In the genomic region with DNA sequence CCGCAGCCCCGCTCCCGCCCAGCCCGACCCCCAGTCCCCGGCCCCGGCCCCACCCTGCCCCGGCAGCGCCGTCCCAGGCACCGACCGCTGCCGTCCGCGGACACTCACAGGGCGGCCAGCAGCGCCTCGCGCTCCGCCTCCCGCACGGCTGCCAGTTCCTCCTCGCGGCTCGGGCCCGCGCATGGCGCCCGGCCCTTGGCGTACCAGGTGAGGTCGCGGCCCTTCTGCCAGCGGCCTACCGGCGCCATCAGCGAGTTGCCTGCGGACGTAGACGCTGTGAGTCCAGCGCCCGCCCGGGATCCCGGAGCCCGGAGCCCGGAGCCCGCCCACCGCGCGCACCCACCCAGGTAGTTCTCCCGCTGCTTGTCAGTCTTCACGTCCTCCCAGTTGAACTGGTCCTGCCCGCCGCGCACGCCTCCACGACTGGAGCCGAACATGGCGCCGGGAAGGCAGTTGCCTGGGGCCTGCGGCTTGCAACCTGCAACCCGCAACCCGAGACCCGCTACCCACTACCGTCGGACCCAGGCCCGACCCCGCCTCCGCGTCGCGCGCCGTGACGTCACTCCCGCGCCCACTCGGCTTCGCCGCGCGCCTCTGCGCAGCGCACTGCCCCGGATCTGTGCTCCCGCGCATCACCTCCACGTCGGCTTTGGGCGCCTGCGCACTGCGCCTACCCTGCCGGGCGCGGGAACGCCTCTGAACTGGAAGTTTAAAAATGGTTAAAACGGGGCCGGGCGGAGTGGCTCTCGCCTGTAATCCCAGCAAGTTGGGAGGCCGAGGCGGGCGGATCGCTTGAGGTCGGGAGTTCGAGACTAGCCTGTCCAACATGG, we compare ENCODE assay signal across 8 cellular contexts. TPM values are rescaled to one million over a fixed set of nuclear protein-coding genes. Genes with fewer than 3 reads are reported as not detected.
DNase-seq lines count a peak whose midpoint lies in the region; ATAC-seq and TF ChIP-seq lines count a peak whose summit lies in the region.

C1orf35 (minus strand) TSS at position 535 of the 830 bp plus-strand sequence; CDS start at position 437, 98 bp downstream.

- peak within 1 kb of the TSS; percentile 91 for H3K9ac ChIP-seq in adipocyte (ENCODE audit: low read length)

- no peaks in the 10 kb centered on the region for H3K9me3 Mint-ChIP-seq in T-cell
- H3K9me3 Mint-ChIP-seq in type B pancreatic cell: no peaks in the 10 kb centered on the region

- H3K36me3 Mint-ChIP-seq in T-cell (peaks cover 21% of the 10 kb centered on the region), type B pancreatic cell (peaks cover 9% of the 10 kb centered on the region)

- no peak for TF ChIP-seq CTCF in GM13977 (IDR thresholded peaks at IDR 0.05; ENCODE audit: extremely low read depth, insufficient read depth, missing control alignments)
- TF ChIP-seq CTCF in type B pancreatic cell (conservative IDR thresholded peaks at IDR 0.05): no peak

- peak within 1 kb of the TSS; percentile 91 for H3K4me3 ChIP-seq in adipocyte (ENCODE audit: low read length)

- DNase-seq in GM13977 (ENCODE audit: low spot score) (peak; percentile 99), NCI-H146 (lab: John Stamatoyannopoulos, UW) (peak; percentile 94), T-cell (peak; percentile 85 to 95 (median 92)), adipocyte (ENCODE audit: low read depth) (peak; percentile 98), cardiac septum (ENCODE audit: low spot score) (peak; percentile 95), pons (ENCODE audit: low spot score) (peak; percentile 81), type B pancreatic cell (ENCODE audit: extremely low spot score, unreplicated experiment) (peak; percentile 97)

- in situ Hi-C loops in GM13977 (cut with MboI; ENCODE audit: low pct_unique_long_range_greater_than_20kb, low sequenced_read_pairs, unreplicated experiment): no loop called here

- ATAC-seq in HG02870 (IDR thresholded peaks at IDR 0.05; ENCODE audit: unreplicated experiment) (peak; percentile 65), T-cell (replicated peaks in 1 of 4) (peak; percentile 80 to 84 (median 82))

- H3K4me1 Mint-ChIP-seq in T-cell (peaks cover 29 to 44% (median 35%) of the 10 kb centered on the region in 3 donors), type B pancreatic cell (ENCODE audit: unreplicated experiment) (peaks cover 14% of the 10 kb centered on the region)

- no peaks in the 10 kb centered on the region for H3K27me3 ChIP-seq in adipocyte (replicated peaks; ENCODE audit: control insufficient read depth, insufficient read depth, low read length)

- CTCF ChIA-PET in T-cell (lab: Charles Lee): no interaction called here

- intact Hi-C loops in cardiac septum (cut with DNase I): loop anchor here (5.0 kb wide), 1 partner anchor 34 kb away; no protein-coding TSS in a partner anchor

- no peaks in the 10 kb centered on the region for H3K9me3 ChIP-seq in adipocyte (ENCODE audit: control insufficient read depth, low read length)

- peak within 1 kb of the TSS; percentile 88 to 92 for H3K27ac Mint-ChIP-seq in T-cell
- H3K27ac Mint-ChIP-seq in type B pancreatic cell: peak within 1 kb of the TSS; percentile 90

- POLR2A ChIA-PET in T-cell (lab: Charles Lee): no interaction called here

- peaks cover 12% of the 10 kb centered on the region for H3K4me1 ChIP-seq in adipocyte (ENCODE audit: control insufficient read depth, insufficient read depth, low read length)

- peak within 1 kb of the TSS; percentile 89 to 95 (median 92) for H3K4me3 Mint-ChIP-seq in T-cell
- H3K4me3 Mint-ChIP-seq in type B pancreatic cell: peak within 1 kb of the TSS; percentile 94

- H3K36me3 ChIP-seq in adipocyte (ENCODE audit: control insufficient read depth, insufficient read depth, low read length, severe bottlenecking): peaks cover 35% of the 10 kb centered on the region

- no peaks in the 10 kb centered on the region for H3K27me3 Mint-ChIP-seq in T-cell
- no peaks in the 10 kb centered on the region for H3K27me3 Mint-ChIP-seq in type B pancreatic cell

RNA-seq across cellular contexts. Expression of gene C1orf35, which starts in this region (rescaled TPM):
- total RNA-seq in T-cell (10 to 100 TPM; 19.7 to 34.0 (median 32.3) TPM), cardiac septum (8.9 TPM), type B pancreatic cell (ENCODE audit: low replicate concordance) (16.9 and 23.3 TPM in 2 replicates)

Comparison
In these comparisons a context has a peak if more than half of its experiments do, and no peak if none do; other contexts are left out.
1. Peak in every context shown above with its lines: DNase-seq, ATAC-seq and H3K4me3 ChIP-seq.